In the genomic region with DNA sequence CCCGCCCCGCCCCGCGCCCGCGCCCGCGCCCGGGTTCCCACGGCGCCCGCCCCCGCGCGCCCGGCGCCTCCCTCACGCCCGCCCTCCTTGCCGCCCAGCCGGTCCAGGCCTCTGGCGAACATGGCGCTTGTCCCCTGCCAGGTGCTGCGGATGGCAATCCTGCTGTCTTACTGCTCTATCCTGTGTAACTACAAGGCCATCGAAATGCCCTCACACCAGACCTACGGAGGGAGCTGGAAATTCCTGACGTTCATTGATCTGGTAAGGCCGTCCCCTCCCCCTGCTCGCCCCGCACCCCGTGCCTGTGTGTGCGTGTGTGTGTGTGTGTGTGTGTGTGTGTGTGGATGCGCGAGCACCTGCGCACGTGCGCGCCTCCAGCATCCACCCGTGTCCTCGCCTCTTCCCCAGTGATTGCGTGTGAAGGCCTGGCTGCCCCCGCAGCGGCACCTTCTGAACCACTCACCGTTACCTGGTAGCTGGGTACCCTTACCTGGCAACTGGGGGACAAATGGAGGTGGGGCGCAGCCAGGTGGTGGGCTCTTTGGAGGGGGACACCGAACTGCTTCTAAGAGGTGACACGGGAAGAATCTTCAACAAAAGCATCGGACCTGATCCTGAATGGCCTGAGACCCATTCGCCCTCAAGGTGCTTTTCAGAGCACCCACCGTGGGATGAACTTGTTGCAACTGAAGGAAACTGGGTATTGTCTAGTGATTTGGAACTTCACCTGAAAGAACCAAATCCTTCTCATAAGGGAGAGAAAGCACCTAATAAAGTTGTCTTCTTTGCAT, we compare ENCODE assay signal across 1 cellular context.
TF ChIP-seq lines count a peak whose summit lies in the region.

Gene AIG1, plus strand, starts transcription at position 84 of the 791 bp plus-strand sequence. Its CDS starts 37 bp downstream, at position 121.

TF ChIP-seq in HepG2, 621 proteins besides CTCF, POLR2A, EP300 and RAD21 (continued from another document and continues in another):
- TF ChIP-seq, protein P1, sequence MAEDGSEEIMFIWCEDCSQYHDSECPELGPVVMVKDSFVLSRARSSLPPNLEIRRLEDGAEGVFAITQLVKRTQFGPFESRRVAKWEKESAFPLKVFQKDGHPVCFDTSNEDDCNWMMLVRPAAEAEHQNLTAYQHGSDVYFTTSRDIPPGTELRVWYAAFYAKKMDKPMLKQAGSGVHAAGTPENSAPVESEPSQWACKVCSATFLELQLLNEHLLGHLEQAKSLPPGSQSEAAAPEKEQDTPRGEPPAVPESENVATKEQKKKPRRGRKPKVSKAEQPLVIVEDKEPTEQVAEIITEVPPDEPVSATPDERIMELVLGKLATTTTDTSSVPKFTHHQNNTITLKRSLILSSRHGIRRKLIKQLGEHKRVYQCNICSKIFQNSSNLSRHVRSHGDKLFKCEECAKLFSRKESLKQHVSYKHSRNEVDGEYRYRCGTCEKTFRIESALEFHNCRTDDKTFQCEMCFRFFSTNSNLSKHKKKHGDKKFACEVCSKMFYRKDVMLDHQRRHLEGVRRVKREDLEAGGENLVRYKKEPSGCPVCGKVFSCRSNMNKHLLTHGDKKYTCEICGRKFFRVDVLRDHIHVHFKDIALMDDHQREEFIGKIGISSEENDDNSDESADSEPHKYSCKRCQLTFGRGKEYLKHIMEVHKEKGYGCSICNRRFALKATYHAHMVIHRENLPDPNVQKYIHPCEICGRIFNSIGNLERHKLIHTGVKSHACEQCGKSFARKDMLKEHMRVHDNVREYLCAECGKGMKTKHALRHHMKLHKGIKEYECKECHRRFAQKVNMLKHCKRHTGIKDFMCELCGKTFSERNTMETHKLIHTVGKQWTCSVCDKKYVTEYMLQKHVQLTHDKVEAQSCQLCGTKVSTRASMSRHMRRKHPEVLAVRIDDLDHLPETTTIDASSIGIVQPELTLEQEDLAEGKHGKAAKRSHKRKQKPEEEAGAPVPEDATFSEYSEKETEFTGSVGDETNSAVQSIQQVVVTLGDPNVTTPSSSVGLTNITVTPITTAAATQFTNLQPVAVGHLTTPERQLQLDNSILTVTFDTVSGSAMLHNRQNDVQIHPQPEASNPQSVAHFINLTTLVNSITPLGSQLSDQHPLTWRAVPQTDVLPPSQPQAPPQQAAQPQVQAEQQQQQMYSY (CRISPR knock-in tag; IDR thresholded peaks at IDR 0.05), result no peak
- TF ChIP-seq ZNF3 (CRISPR knock-in tag; IDR thresholded peaks at IDR 0.05), result 0 out of 2 replicates have a peak, but pooled peaks have one; percentile 10
- no peak for TF ChIP-seq ZBTB46 (CRISPR knock-in tag; IDR thresholded peaks at IDR 0.05; ENCODE audit: borderline replicate concordance)
- peak; percentile 68 for TF ChIP-seq CHD2 (IDR thresholded peaks at IDR 0.05; ENCODE audit: low read depth, low read length)
- TF ChIP-seq ZUFSP (CRISPR knock-in tag; IDR thresholded peaks at IDR 0.05; ENCODE audit: borderline replicate concordance), result no peak
- no peak for TF ChIP-seq THYN1 (CRISPR knock-in tag; IDR thresholded peaks at IDR 0.05; ENCODE audit: borderline replicate concordance, low read depth)
- no peak for TF ChIP-seq RORA (CRISPR knock-in tag; IDR thresholded peaks at IDR 0.05)
- TF ChIP-seq YEATS4 (CRISPR knock-in tag; IDR thresholded peaks at IDR 0.05; ENCODE audit: borderline replicate concordance), result peak; percentile 15; the same call in 1 of the 2 replicates
- no peak; the same call in 1 of the 2 replicates for TF ChIP-seq REPIN1 (CRISPR knock-in tag; IDR thresholded peaks at IDR 0.05; ENCODE audit: borderline replicate concordance, low read depth)
- TF ChIP-seq SYNCRIP (IDR thresholded peaks at IDR 0.05; ENCODE audit: insufficient read depth, low read depth, low read length), result no peak
- TF ChIP-seq KLF12 (CRISPR knock-in tag; IDR thresholded peaks at IDR 0.05; ENCODE audit: borderline replicate concordance), result no peak
- 0 out of 2 replicates have a peak, but pooled peaks have one; percentile 23 for TF ChIP-seq ZNF205 (CRISPR knock-in tag; IDR thresholded peaks at IDR 0.05)
- no peak for TF ChIP-seq ZNF75D (CRISPR knock-in tag; IDR thresholded peaks at IDR 0.05; ENCODE audit: borderline replicate concordance)
- TF ChIP-seq, protein P2, sequence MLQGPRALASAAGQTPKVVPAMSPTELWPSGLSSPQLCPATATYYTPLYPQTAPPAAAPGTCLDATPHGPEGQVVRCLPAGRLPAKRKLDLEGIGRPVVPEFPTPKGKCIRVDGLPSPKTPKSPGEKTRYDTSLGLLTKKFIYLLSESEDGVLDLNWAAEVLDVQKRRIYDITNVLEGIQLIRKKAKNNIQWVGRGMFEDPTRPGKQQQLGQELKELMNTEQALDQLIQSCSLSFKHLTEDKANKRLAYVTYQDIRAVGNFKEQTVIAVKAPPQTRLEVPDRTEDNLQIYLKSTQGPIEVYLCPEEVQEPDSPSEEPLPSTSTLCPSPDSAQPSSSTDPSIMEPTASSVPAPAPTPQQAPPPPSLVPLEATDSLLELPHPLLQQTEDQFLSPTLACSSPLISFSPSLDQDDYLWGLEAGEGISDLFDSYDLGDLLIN (CRISPR knock-in tag; IDR thresholded peaks at IDR 0.05; ENCODE audit: borderline replicate concordance), result 0 out of 2 replicates have a peak, but pooled peaks have one; percentile 59
- no peak; the same call in 1 of the 2 replicates for TF ChIP-seq HNRNPUL1 (IDR thresholded peaks at IDR 0.05; ENCODE audit: low read depth, low read length)
- no peak for TF ChIP-seq SOX13 (IDR thresholded peaks at IDR 0.05)
- TF ChIP-seq SOX13 (CRISPR knock-in tag; conservative IDR thresholded peaks at IDR 0.05 in 1 of 2, IDR thresholded peaks at IDR 0.05 in 1 of 2), result peak in 1 of 2 experiments; percentile 1; a peak in 1 of 4 replicates
- no peak for TF ChIP-seq CHD4 (IDR thresholded peaks at IDR 0.05; ENCODE audit: borderline replicate concordance, low read length)
- TF ChIP-seq, protein P3, sequence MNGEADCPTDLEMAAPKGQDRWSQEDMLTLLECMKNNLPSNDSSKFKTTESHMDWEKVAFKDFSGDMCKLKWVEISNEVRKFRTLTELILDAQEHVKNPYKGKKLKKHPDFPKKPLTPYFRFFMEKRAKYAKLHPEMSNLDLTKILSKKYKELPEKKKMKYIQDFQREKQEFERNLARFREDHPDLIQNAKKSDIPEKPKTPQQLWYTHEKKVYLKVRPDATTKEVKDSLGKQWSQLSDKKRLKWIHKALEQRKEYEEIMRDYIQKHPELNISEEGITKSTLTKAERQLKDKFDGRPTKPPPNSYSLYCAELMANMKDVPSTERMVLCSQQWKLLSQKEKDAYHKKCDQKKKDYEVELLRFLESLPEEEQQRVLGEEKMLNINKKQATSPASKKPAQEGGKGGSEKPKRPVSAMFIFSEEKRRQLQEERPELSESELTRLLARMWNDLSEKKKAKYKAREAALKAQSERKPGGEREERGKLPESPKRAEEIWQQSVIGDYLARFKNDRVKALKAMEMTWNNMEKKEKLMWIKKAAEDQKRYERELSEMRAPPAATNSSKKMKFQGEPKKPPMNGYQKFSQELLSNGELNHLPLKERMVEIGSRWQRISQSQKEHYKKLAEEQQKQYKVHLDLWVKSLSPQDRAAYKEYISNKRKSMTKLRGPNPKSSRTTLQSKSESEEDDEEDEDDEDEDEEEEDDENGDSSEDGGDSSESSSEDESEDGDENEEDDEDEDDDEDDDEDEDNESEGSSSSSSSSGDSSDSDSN (CRISPR knock-in tag; IDR thresholded peaks at IDR 0.05), result peak; percentile 55; the same call in 1 of the 2 replicates
- TF ChIP-seq, protein P4, sequence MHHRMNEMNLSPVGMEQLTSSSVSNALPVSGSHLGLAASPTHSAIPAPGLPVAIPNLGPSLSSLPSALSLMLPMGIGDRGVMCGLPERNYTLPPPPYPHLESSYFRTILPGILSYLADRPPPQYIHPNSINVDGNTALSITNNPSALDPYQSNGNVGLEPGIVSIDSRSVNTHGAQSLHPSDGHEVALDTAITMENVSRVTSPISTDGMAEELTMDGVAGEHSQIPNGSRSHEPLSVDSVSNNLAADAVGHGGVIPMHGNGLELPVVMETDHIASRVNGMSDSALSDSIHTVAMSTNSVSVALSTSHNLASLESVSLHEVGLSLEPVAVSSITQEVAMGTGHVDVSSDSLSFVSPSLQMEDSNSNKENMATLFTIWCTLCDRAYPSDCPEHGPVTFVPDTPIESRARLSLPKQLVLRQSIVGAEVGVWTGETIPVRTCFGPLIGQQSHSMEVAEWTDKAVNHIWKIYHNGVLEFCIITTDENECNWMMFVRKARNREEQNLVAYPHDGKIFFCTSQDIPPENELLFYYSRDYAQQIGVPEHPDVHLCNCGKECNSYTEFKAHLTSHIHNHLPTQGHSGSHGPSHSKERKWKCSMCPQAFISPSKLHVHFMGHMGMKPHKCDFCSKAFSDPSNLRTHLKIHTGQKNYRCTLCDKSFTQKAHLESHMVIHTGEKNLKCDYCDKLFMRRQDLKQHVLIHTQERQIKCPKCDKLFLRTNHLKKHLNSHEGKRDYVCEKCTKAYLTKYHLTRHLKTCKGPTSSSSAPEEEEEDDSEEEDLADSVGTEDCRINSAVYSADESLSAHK (CRISPR knock-in tag; IDR thresholded peaks at IDR 0.05; ENCODE audit: borderline replicate concordance), result peak; percentile 89; the same call in 1 of the 2 replicates
- TF ChIP-seq ZBTB7A (CRISPR knock-in tag; IDR thresholded peaks at IDR 0.05), result peak; percentile 84; the same call in 1 of the 2 replicates
- no peak for TF ChIP-seq SMAD3 (CRISPR knock-in tag; IDR thresholded peaks at IDR 0.05)
- no peak for TF ChIP-seq HOXD1 (CRISPR knock-in tag; IDR thresholded peaks at IDR 0.05)
- 0 out of 2 replicates have a peak, but pooled peaks have one; percentile 34 for TF ChIP-seq IRF1 (CRISPR knock-in tag; IDR thresholded peaks at IDR 0.05; ENCODE audit: low read depth)
- TF ChIP-seq ZNF142 (CRISPR knock-in tag; IDR thresholded peaks at IDR 0.05), result no peak
- peak; percentile 98 for TF ChIP-seq ZNF225 (CRISPR knock-in tag; IDR thresholded peaks at IDR 0.05)
- TF ChIP-seq EED (CRISPR knock-in tag; IDR thresholded peaks at IDR 0.05), result peak; percentile 83
- no peak for TF ChIP-seq ZNF713 (CRISPR knock-in tag; IDR thresholded peaks at IDR 0.05)
- no peak for TF ChIP-seq MAFG (CRISPR knock-in tag; IDR thresholded peaks at IDR 0.05)
- no peak for TF ChIP-seq ZNF143 (CRISPR knock-in tag; IDR thresholded peaks at IDR 0.05)
- TF ChIP-seq ZNF792 (CRISPR knock-in tag; IDR thresholded peaks at IDR 0.05), result no peak
- TF ChIP-seq AGO1 (IDR thresholded peaks at IDR 0.05; ENCODE audit: low read depth, low read length, poor library complexity, severe bottlenecking), result no peak
